11 cellular contexts compared by ENCODE assay signal in the genomic region with DNA sequence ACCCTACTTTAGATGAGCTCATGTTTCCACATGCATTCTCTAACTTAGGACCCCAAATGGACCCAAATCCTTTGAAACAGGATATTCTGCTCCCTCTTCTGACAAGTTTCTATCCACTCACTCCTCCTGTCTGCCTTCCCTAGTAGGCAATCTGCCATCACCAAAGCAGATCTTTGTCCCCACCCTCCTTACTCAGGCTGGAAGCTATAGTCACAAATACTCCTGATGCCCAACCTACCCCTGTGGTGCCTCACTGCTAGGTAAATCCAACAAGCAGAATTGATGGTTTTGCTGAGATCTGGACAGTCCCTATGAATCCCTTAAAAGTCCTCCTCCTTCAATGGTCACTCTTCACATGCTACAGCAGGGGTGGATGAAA. TPM values are rescaled to one million over a fixed set of nuclear protein-coding genes. Genes with fewer than 3 reads are reported as not detected.
DNase-seq lines count a peak whose midpoint lies in the region; ATAC-seq and TF ChIP-seq lines count a peak whose summit lies in the region.
"Had no signal": no experiment of that assay in that cellular context is flagged by ENCODE, and none has a peak within 500 bp of the region (broad histone marks: within the 10 kb centered on the region; RNA-seq: fewer than 3 reads in every experiment).

No MANE protein-coding gene starts in this region.

- H3K14ac ChIP-seq in H9 (ENCODE audit: insufficient read depth, low read length) (no peak overlapping the region), neuronal stem cell (ENCODE audit: low read length) (no peak overlapping the region)

- H2BK15ac ChIP-seq in H9 (ENCODE audit: low read depth, low read length), result no peak overlapping the region
- H2BK15ac ChIP-seq in neuronal stem cell (ENCODE audit: low read length), result no peak overlapping the region

- H2BK12ac ChIP-seq in H9 (ENCODE audit: insufficient read length, low read depth, low read length) (no peak overlapping the region), neuronal stem cell (ENCODE audit: low read length) (no peak overlapping the region)

- ATAC-seq in T-cell (replicated peaks in 1 of 4) (no peak), HG02938 (IDR thresholded peaks at IDR 0.05; ENCODE audit: unreplicated experiment) (no peak)

- H3K9ac ChIP-seq in H9 (ENCODE audit: extremely low read depth, insufficient read length, low read length) (no peak overlapping the region), skeletal muscle satellite cell (ENCODE audit: low read depth, low read length) (no peak overlapping the region), neuronal stem cell (ENCODE audit: low read depth, low read length, poor library complexity) (no peak overlapping the region)

- H2AK5ac ChIP-seq in H9 (ENCODE audit: insufficient read length, low read length), result no peak overlapping the region
- no peak overlapping the region for H2AK5ac ChIP-seq in neuronal stem cell (ENCODE audit: low read depth, low read length)

- H2BK5ac ChIP-seq in H9 (ENCODE audit: insufficient read length, low read length) (no peak overlapping the region), neuronal stem cell (ENCODE audit: low read length) (no peak overlapping the region)

- H3K18ac ChIP-seq in H9 (ENCODE audit: insufficient read length, low read depth, low read length) (no peak overlapping the region), neuronal stem cell (ENCODE audit: low read length) (no peak overlapping the region)

- H3K4me1 Mint-ChIP-seq in H9 (peaks cover 24 to 30% of the 10 kb centered on the region in 2 experiments), T-cell (peaks cover 72 to 82% (median 75%) of the 10 kb centered on the region in 3 donors), glutamatergic neuron (ENCODE audit: low read depth, unreplicated experiment) (peaks cover 20% of the 10 kb centered on the region)

- H3K36me3 Mint-ChIP-seq in H9 (ENCODE audit: insufficient read depth in 1 of 3, low read depth in 3 of 3) (peaks cover 0 to 9% (median 3%) of the 10 kb centered on the region in 3 experiments; a peak in 5 of 7 replicates), T-cell (peaks cover 32% of the 10 kb centered on the region), glutamatergic neuron (ENCODE audit: unreplicated experiment) (no peaks in the 10 kb centered on the region)

- H3K27me3 ChIP-seq in H9 (ENCODE audit: insufficient read depth, low read length) (no peaks in the 10 kb centered on the region), skeletal muscle satellite cell (ENCODE audit: control insufficient read depth, insufficient read depth, low read length) (no peaks in the 10 kb centered on the region), neuronal stem cell (ENCODE audit: control insufficient read depth in 3 of 3, insufficient read depth in 3 of 3, low read depth in 1 of 3, low read length in 3 of 3) (no peaks in the 10 kb centered on the region)
- H3K27me3 ChIP-seq: stomach had no signal

- H4K5ac ChIP-seq in H9 (ENCODE audit: insufficient read length, low read depth, low read length), result no peak overlapping the region

- H3K27me3 Mint-ChIP-seq in H9 (ENCODE audit: low read depth), result no peaks in the 10 kb centered on the region
- H3K27me3 Mint-ChIP-seq in T-cell, result no peaks in the 10 kb centered on the region
- peaks cover 2% of the 10 kb centered on the region for H3K27me3 Mint-ChIP-seq in glutamatergic neuron (ENCODE audit: unreplicated experiment)

- H3K4me2 ChIP-seq in H9 (ENCODE audit: insufficient read depth, insufficient read length, low read length) (no peak overlapping the region), skeletal muscle satellite cell (ENCODE audit: low read length) (peak overlapping the region; percentile 59), neuronal stem cell (ENCODE audit: insufficient read depth, low read length, poor library complexity, severe bottlenecking) (no peak overlapping the region)

- H3K4me1 ChIP-seq in H9 (ENCODE audit: insufficient read depth, low read length), result peaks cover 5% of the 10 kb centered on the region; the same call in 1 of the 2 replicates
- H3K4me1 ChIP-seq in skeletal muscle satellite cell (ENCODE audit: control insufficient read depth, insufficient read depth, low read length), result peaks cover 44% of the 10 kb centered on the region
- H3K4me1 ChIP-seq in neuronal stem cell (ENCODE audit: control insufficient read depth in 2 of 2, insufficient read depth in 1 of 2, low read depth in 1 of 2, low read length in 2 of 2), result peaks cover 0 to 3% of the 10 kb centered on the region in 2 donors

- H3K36me3 ChIP-seq in skeletal muscle satellite cell (ENCODE audit: insufficient read depth, low read length) (no peaks in the 10 kb centered on the region), neuronal stem cell (replicated peaks in 1 of 2; ENCODE audit: control insufficient read depth in 2 of 2, insufficient read depth in 2 of 2, low read length in 2 of 2) (peaks cover 0 to 29% of the 10 kb centered on the region in 2 donors)
- H3K36me3 ChIP-seq: stomach had no signal

- H2AFZ ChIP-seq in H9 (ENCODE audit: low read length) (no peak overlapping the region), neuronal stem cell (ENCODE audit: low read length) (no peak overlapping the region)

- H3K23me2 ChIP-seq in H9 (ENCODE audit: insufficient read length, low read depth, low read length, poor library complexity, severe bottlenecking), result no peaks in the 10 kb centered on the region

- H3K9me3 ChIP-seq in H9 (ENCODE audit: control insufficient read depth, low read depth, low read length) (no peaks in the 10 kb centered on the region), skeletal muscle satellite cell (replicated peaks; ENCODE audit: low read length) (no peaks in the 10 kb centered on the region), neuronal stem cell (replicated peaks in 1 of 2; ENCODE audit: control insufficient read depth in 2 of 2, insufficient read depth in 1 of 2, low read depth in 1 of 2, low read length in 2 of 2) (peaks cover 0 to 6% of the 10 kb centered on the region in 2 donors)
- H3K9me3 ChIP-seq: stomach had no signal

- no peak overlapping the region for H2BK120ac ChIP-seq in H9 (ENCODE audit: low read depth, low read length, poor library complexity, severe bottlenecking)
- H2BK120ac ChIP-seq in neuronal stem cell (ENCODE audit: low read depth, low read length), result no peak overlapping the region

- peaks cover 45% of the 10 kb centered on the region; the same call in 1 of the 2 replicates for H3K79me2 ChIP-seq in H9 (ENCODE audit: insufficient read depth, low read length)

- no peak overlapping the region for H3K23ac ChIP-seq in H9 (ENCODE audit: insufficient read length, low read depth, low read length)
- no peak overlapping the region for H3K23ac ChIP-seq in neuronal stem cell (ENCODE audit: low read depth, low read length, poor library complexity)

- DNase-seq in H9, result no peak
- DNase-seq in T-cell, result no peak
- no peak for DNase-seq in glutamatergic neuron
- no peak for DNase-seq in GM10266 (ENCODE audit: extremely low spot score)
- DNase-seq in neuronal stem cell (ENCODE audit: low spot score), result no peak
- no peak for DNase-seq in cerebellar nuclear complex (lab: John Stamatoyannopoulos, UW)
- DNase-seq: activated T-cell treated with anti-CD3 and anti-CD28 coated beads, Interleukin-2, amount 50 U/mL, for 4 hours; KG1; stomach had no signal

- H3K27ac ChIP-seq in H9 (ENCODE audit: insufficient read length, low read depth, low read length), result no peak overlapping the region
- H3K27ac ChIP-seq in neuronal stem cell (replicated peaks; ENCODE audit: low read length), result no peak overlapping the region

- H3K4ac ChIP-seq in H9 (ENCODE audit: low read depth, low read length) (no peak overlapping the region), neuronal stem cell (ENCODE audit: low read length) (no peak overlapping the region)

- H3K9me3 Mint-ChIP-seq in H9 (no peaks in the 10 kb centered on the region), T-cell (no peaks in the 10 kb centered on the region), glutamatergic neuron (ENCODE audit: unreplicated experiment) (peaks cover 3% of the 10 kb centered on the region)
- H3K9me3 Mint-ChIP-seq: activated T-cell treated with anti-CD3 and anti-CD28 coated beads, Interleukin-2, amount 50 U/mL, for 4 hours had no signal

- H3K56ac ChIP-seq in H9 (ENCODE audit: insufficient read length, low read depth, low read length), result no peak overlapping the region

- H3K4me3 Mint-ChIP-seq in H9, result no peak overlapping the region
- no peak overlapping the region for H3K4me3 Mint-ChIP-seq in T-cell
- H3K4me3 Mint-ChIP-seq in glutamatergic neuron (ENCODE audit: unreplicated experiment), result peak overlapping the region; percentile 37
- H3K4me3 Mint-ChIP-seq: activated T-cell treated with anti-CD3 and anti-CD28 coated beads, Interleukin-2, amount 50 U/mL, for 4 hours had no signal

- H4K8ac ChIP-seq in H9 (replicated peaks; ENCODE audit: insufficient read length, low read depth, low read length), result no peak overlapping the region
- no peak overlapping the region for H4K8ac ChIP-seq in neuronal stem cell (ENCODE audit: low read depth, low read length)

- CTCF ChIA-PET in T-cell (lab: Charles Lee), result no interaction called here

- H4K91ac ChIP-seq in H9 (ENCODE audit: insufficient read length, low read depth, low read length) (no peak overlapping the region), neuronal stem cell (ENCODE audit: low read depth, low read length, poor library complexity) (no peak overlapping the region)

- POLR2A ChIA-PET in T-cell (lab: Charles Lee), result interaction anchor here in 1 of 2 donors (0.6 kb wide), 1 partner anchor 26 kb away, joined by 4 read pairs; no protein-coding TSS in a partner anchor

- no peak overlapping the region for H2BK20ac ChIP-seq in H9 (ENCODE audit: low read depth, low read length, poor library complexity, severe bottlenecking)

- TF ChIP-seq CTCF in H9 (conservative IDR thresholded peaks at IDR 0.05) (no peak), glutamatergic neuron (IDR thresholded peaks at IDR 0.05; ENCODE audit: partially characterized antibody, unreplicated experiment) (no peak), GM10266 (IDR thresholded peaks at IDR 0.05; ENCODE audit: control insufficient read depth, insufficient read depth, low read depth, missing control alignments) (no peak)

- H3K27ac Mint-ChIP-seq in H9 (peak overlapping the region in 2 of 3 experiments; percentile 11 to 88; a peak in 4 of 7 replicates), T-cell (peak overlapping the region; percentile 34 to 77), glutamatergic neuron (ENCODE audit: unreplicated experiment) (peak overlapping the region; percentile 6)

- H3K79me1 ChIP-seq in H9 (ENCODE audit: insufficient read depth, low read depth, low read length, poor library complexity, severe bottlenecking), result peaks cover 10% of the 10 kb centered on the region
- no peaks in the 10 kb centered on the region for H3K79me1 ChIP-seq in neuronal stem cell (ENCODE audit: low read depth, low read length)

- no peak overlapping the region for H3T11ph ChIP-seq in H9 (ENCODE audit: low read length)

- no peaks in the 10 kb centered on the region for H4K20me1 ChIP-seq in H9 (ENCODE audit: control insufficient read depth, insufficient read depth, insufficient read length)

- H3K4me3 ChIP-seq in skeletal muscle satellite cell (ENCODE audit: low read length) (peak overlapping the region; percentile 2), neuronal stem cell (ENCODE audit: low read length in 2 of 2) (no peak overlapping the region)
- H3K4me3 ChIP-seq: stomach had no signal

RNA-seq across cellular contexts. Expression of gene ELOVL5, which starts 21.7 kb away (rescaled TPM):
- total RNA-seq in H9 (2021) (120 and 121 TPM in 2 replicates), T-cell (100 to 1,000 TPM in 1 of 5 donors, 10 to 100 TPM in 4; 71.4 to 101 (median 86.5) TPM), glutamatergic neuron (ENCODE audit: unreplicated experiment) (97.2 TPM)
- 51.8 and 57.8 TPM in 2 replicates for total RNA-seq in skeletal muscle satellite cell (2012; rRNA removed)
- polyA plus RNA-seq in neuronal stem cell (2013, experiment 1 of 2), result 165 TPM
- polyA plus RNA-seq in neuronal stem cell (2013, experiment 2 of 2), result 163 TPM
